10 cellular contexts compared by ENCODE assay signal in the genomic region with DNA sequence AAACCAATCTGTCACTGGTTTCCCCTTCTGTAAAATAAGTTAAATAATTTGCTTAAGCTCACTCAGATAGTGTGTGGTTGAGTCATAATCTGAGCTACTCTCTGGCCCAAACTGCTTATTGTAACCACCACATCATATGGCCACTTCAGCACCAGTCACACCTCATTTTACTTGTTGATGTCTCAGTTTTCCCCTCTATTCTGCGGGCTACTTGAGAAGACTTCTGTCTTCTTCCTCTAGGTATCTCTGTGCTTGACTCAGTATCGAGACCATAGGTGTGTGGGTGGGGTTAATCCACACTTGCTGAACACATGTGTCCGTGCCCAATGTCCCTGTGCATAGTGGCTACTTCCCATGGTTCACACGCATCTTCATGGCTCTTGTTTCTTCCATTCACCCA. TPM values are rescaled to one million over a fixed set of nuclear protein-coding genes. Genes with fewer than 3 reads are reported as not detected.
A peak's percentile ranks its signal among the peaks of the same experiment; 100 is the strongest.
DNase-seq lines count a peak whose midpoint lies in the region; ATAC-seq and TF ChIP-seq lines count a peak whose summit lies in the region.
"Had no signal": no experiment of that assay in that cellular context is flagged by ENCODE, and none has a peak within 500 bp of the region (broad histone marks: within the 10 kb centered on the region; RNA-seq: fewer than 3 reads in every experiment).

No MANE protein-coding gene starts in this region.

- H3K4me3 Mint-ChIP-seq in endothelial cell (ENCODE audit: unreplicated experiment): no peak overlapping the region

- ATAC-seq in GM18508 (IDR thresholded peaks at IDR 0.05; ENCODE audit: insufficient read depth, unreplicated experiment): peak; percentile 52
- peak; percentile 75 for ATAC-seq in GM19351 (IDR thresholded peaks at IDR 0.05; ENCODE audit: unreplicated experiment)
- ATAC-seq in HG02852 (IDR thresholded peaks at IDR 0.05; ENCODE audit: unreplicated experiment): peak; percentile 88
- ATAC-seq in HG03571 (IDR thresholded peaks at IDR 0.05; ENCODE audit: unreplicated experiment): peak; percentile 65

- TF ChIP-seq CTCF in stomach (IDR thresholded peaks at IDR 0.05): no peak
- TF ChIP-seq CTCF in endothelial cell (IDR thresholded peaks at IDR 0.05; ENCODE audit: unreplicated experiment): no peak
- TF ChIP-seq CTCF in foreskin fibroblast (IDR thresholded peaks at IDR 0.05; ENCODE audit: low read depth, low read length): no peak

- no peak for TF ChIP-seq POLR2A in stomach (IDR thresholded peaks at IDR 0.05)

- no peak for TF ChIP-seq EP300 in stomach (IDR thresholded peaks at IDR 0.05)

- WGBS in stomach, 5 donors: 74 to 91% (median 89%) methylated on average over 4 of the region's 4 CpGs

- peaks cover 2% of the 10 kb centered on the region for H3K4me1 Mint-ChIP-seq in endothelial cell (ENCODE audit: unreplicated experiment)

- no peak overlapping the region for H3K27ac ChIP-seq in stomach
- H3K27ac ChIP-seq: parathyroid adenoma had no signal

- no peaks in the 10 kb centered on the region for H3K36me3 ChIP-seq in stomach

- H3K4me1 ChIP-seq in stomach: no peaks in the 10 kb centered on the region
- H3K4me1 ChIP-seq: parathyroid adenoma had no signal

- H3K9me3 Mint-ChIP-seq in endothelial cell (ENCODE audit: unreplicated experiment): no peaks in the 10 kb centered on the region

- intact Hi-C loops in stomach (cut with DNase I; ENCODE audit: low total_unique reads): no loop called here

- no peaks in the 10 kb centered on the region for H3K9me3 ChIP-seq in stomach

- H3K27ac Mint-ChIP-seq in endothelial cell (ENCODE audit: unreplicated experiment): no peak overlapping the region

- H3K36me3 Mint-ChIP-seq in endothelial cell (ENCODE audit: low read depth, unreplicated experiment): no peaks in the 10 kb centered on the region

- DNase-seq in NK-92 treated with Interleukin-12 subunit alpha and Interleukin-12 subunit beta, amount 100 ng/mL, for 24 hours (lab: John Stamatoyannopoulos, UW): no peak
- DNase-seq in stomach: no peak
- DNase-seq in endothelial cell (ENCODE audit: low spot score): no peak
- no peak for DNase-seq in foreskin fibroblast
- DNase-seq: kidney had no signal

- H3K27me3 Mint-ChIP-seq in endothelial cell (ENCODE audit: unreplicated experiment): peaks cover 3% of the 10 kb centered on the region

- peaks cover 0 to 13% (median 0%) of the 10 kb centered on the region in 3 donors for H3K27me3 ChIP-seq in stomach

- H3K4me3 ChIP-seq in stomach (no peak overlapping the region), foreskin fibroblast (ENCODE audit: low read depth in 1 of 2, low read length in 2 of 2) (no peak overlapping the region)

RNA-seq across cellular contexts. Expression of gene CRYGS, which starts 32.9 kb away (rescaled TPM):
- total RNA-seq in stomach: 1 to 10 TPM in 3 of 5 donors, not detected in 2; 1.8 to 4.3 (median 2.8) TPM
- polyA plus RNA-seq in stomach: 1 to 10 TPM; 5.0 to 6.6 (median 5.9) TPM
- total RNA-seq in endothelial cell (ENCODE audit: unreplicated experiment): 5.8 TPM

RNA-seq across cellular contexts. Expression of gene TBCCD1, which starts 55.9 kb away (rescaled TPM):
- total RNA-seq in stomach (10 to 100 TPM in 3 of 5 donors, 1 to 10 TPM in 2; 5.3 to 16.5 (median 10.4) TPM), endothelial cell (ENCODE audit: unreplicated experiment) (19.5 TPM)
- 1 to 10 TPM; 3.5 to 4.4 (median 4.0) TPM for polyA plus RNA-seq in stomach

RNA-seq across cellular contexts. Expression of gene DNAJB11, which starts 59.3 kb away (rescaled TPM):
- total RNA-seq in stomach (10 to 100 TPM; 17.0 to 62.1 (median 31.6) TPM), endothelial cell (ENCODE audit: unreplicated experiment) (71.2 TPM)
- 10 to 100 TPM; 17.7 to 33.9 (median 32.2) TPM for polyA plus RNA-seq in stomach
